Comparison of ENCODE assay signal across 16 cellular contexts in genomic region chr7:131898418-131898817, GRCh38.
DNase-seq lines count a peak whose midpoint lies in the region; ATAC-seq, FAIRE-seq and TF ChIP-seq lines count a peak whose summit lies in the region.
"Had no signal": no experiment of that assay in that cellular context is flagged by ENCODE, and none has a peak within 500 bp of the region (broad histone marks: within the 10 kb centered on the region; RNA-seq: fewer than 3 reads in every experiment).

No MANE protein-coding gene starts in this region.

- no peak overlapping the region for H2BK15ac ChIP-seq in H1 (ENCODE audit: low read length)

- DNase-seq in AG09309 (ENCODE audit: low read depth): peak; percentile 18
- DNase-seq in GDM1 (lab: John Stamatoyannopoulos, UW): peak; percentile 53
- peak; percentile 51 for DNase-seq in RCC 7860 (ENCODE audit: low spot score)
- no peak for DNase-seq in H1 (ENCODE audit: low read depth in 1 of 2, low spot score in 2 of 2)
- DNase-seq in NCI-H1105 treated with DMSO at 0.1 percent for 48 hours (lab: John Stamatoyannopoulos, UW): no peak
- DNase-seq in NCI-H2081 treated with DMSO at 0.1 percent for 48 hours (lab: John Stamatoyannopoulos, UW): no peak
- DNase-seq: activated T-cell treated with anti-CD3 and anti-CD28 coated beads, Interleukin-2, amount 50 U/mL, for 1 hour; DMS53; PC-9; right cardiac atrium had no signal

- ATAC-seq in GM19035 (IDR thresholded peaks at IDR 0.05; ENCODE audit: unreplicated experiment) (no peak), GM21367 (IDR thresholded peaks at IDR 0.05; ENCODE audit: unreplicated experiment) (no peak)
- ATAC-seq: gastroesophageal sphincter, GM23338, right cardiac atrium had no signal

- no peak overlapping the region for H3K18ac ChIP-seq in H1 (ENCODE audit: extremely low read depth, low read length)

- H4K91ac ChIP-seq in H1 (replicated peaks; ENCODE audit: insufficient read length, low read length): no peak overlapping the region

- no peaks in the 10 kb centered on the region for H3K9me3 ChIP-seq in H1 (ENCODE audit: insufficient read depth in 2 of 2, low read depth in 1 of 2, low read length in 1 of 2)
- H3K9me3 ChIP-seq: suprapubic skin had no signal

- H3K79me2 ChIP-seq in H1 (ENCODE audit: control insufficient read depth in 1 of 2, insufficient read depth in 2 of 2, low read length in 2 of 2): 0 out of 4 replicates have a peak, but pooled peaks cover 0 to 3% of the 10 kb centered on the region in 2 experiments

- no peak for TF ChIP-seq EP300 in H1 (IDR thresholded peaks at IDR 0.05; ENCODE audit: borderline replicate concordance in 1 of 2, low read depth in 2 of 2, low read length in 2 of 2)

- CTCF ChIA-PET in H1 (lab: Charles Lee; ENCODE audit: partially characterized antibody): interaction anchor here (1.4 to 2.4 kb wide), 4 partner anchors 9 to 207 kb away, joined by 4 to 20 read pairs (median 6); no protein-coding TSS in a partner anchor

- H2BK20ac ChIP-seq in H1 (ENCODE audit: low read length): peak overlapping the region; percentile 26; the same call in 1 of the 2 replicates

- no peak for TF ChIP-seq POLR2A in H1 (IDR thresholded peaks at IDR 0.05; ENCODE audit: control extremely low read depth in 1 of 2, low read depth in 2 of 2, low read length in 2 of 2)

- no peak overlapping the region for H3K56ac ChIP-seq in H1 (replicated peaks; ENCODE audit: insufficient read length, low read depth, low read length)

- H3K23ac ChIP-seq in H1 (ENCODE audit: insufficient read length): no peak overlapping the region

- POLR2A ChIA-PET in H1 (lab: Charles Lee; ENCODE audit: partially characterized antibody): no interaction called here

- no peak overlapping the region for H3K4me2 ChIP-seq in H1 (ENCODE audit: insufficient read depth in 1 of 2, low read depth in 2 of 2, low read length in 2 of 2)
- H3K4me2 ChIP-seq: GM23338, neural progenitor cell, PC-9 had no signal

- no peak overlapping the region for H2AK5ac ChIP-seq in H1 (ENCODE audit: low read depth, low read length)

- no peak overlapping the region for H3K9ac ChIP-seq in H1 (replicated peaks in 1 of 4; ENCODE audit: extremely low read depth in 1 of 4, low read depth in 3 of 4, low read length in 3 of 4)
- H3K9ac ChIP-seq: neural progenitor cell had no signal

- peaks cover 5 to 16% (median 11%) of the 10 kb centered on the region in 4 experiments for H3K4me1 ChIP-seq in H1 (replicated peaks in 1 of 4; ENCODE audit: control insufficient read depth in 3 of 4, insufficient read depth in 4 of 4, low read length in 3 of 4)
- H3K4me1 ChIP-seq: suprapubic skin had no signal

- no peaks in the 10 kb centered on the region for H3K36me3 ChIP-seq in H1 (ENCODE audit: control insufficient read depth in 2 of 4, insufficient read depth in 4 of 4, low read length in 3 of 4)
- H3K36me3 ChIP-seq: gastroesophageal sphincter, neural progenitor cell, suprapubic skin had no signal

- no peak overlapping the region for H3K4ac ChIP-seq in H1 (replicated peaks; ENCODE audit: insufficient read length, low read depth, low read length)

- no peak overlapping the region for H2BK120ac ChIP-seq in H1 (replicated peaks; ENCODE audit: low read depth, low read length)

- FAIRE-seq in RCC 7860 (lab: Jason Lieb, UNC) (no peak), H1 (lab: Jason Lieb, UNC) (no peak)

- no peak overlapping the region for H2BK12ac ChIP-seq in H1 (ENCODE audit: low read depth, low read length)

- no peak overlapping the region for H2BK5ac ChIP-seq in H1 (ENCODE audit: low read depth, low read length)

- no peaks in the 10 kb centered on the region for H3K79me1 ChIP-seq in H1 (ENCODE audit: low read depth, low read length)

- no peak overlapping the region for H4K5ac ChIP-seq in H1 (ENCODE audit: insufficient read length, low read depth, low read length)

- H3K27ac ChIP-seq in H1 (ENCODE audit: low read depth, low read length): no peak overlapping the region
- H3K27ac ChIP-seq: gastroesophageal sphincter, neural progenitor cell, PC-9, suprapubic skin had no signal

- 90% methylated on average over 3 of the region's 3 CpGs; no CpG with 5 or more reads in 1 of the 2 experiments for WGBS in H1 (ENCODE audit: extremely low coverage in 1 of 2, insufficient coverage in 1 of 2, insufficient read length in 1 of 2, insufficient replicate concordance in 2 of 2, low coverage in 1 of 2, low lambda C conversion rate in 2 of 2, missing lambda C conversion rate in 1 of 2), 2 experiments

- no peak overlapping the region for H2AFZ ChIP-seq in H1 (ENCODE audit: low read length)
- H2AFZ ChIP-seq: GM23338, neural progenitor cell, PC-9 had no signal

- peaks cover 0 to 7% (median 4%) of the 10 kb centered on the region in 4 experiments; a peak in 3 of 7 replicates for H3K27me3 ChIP-seq in H1 (replicated peaks in 1 of 4; ENCODE audit: control insufficient read depth in 3 of 4, extremely low read depth in 1 of 4, insufficient read depth in 3 of 4, low read length in 3 of 4)
- H3K27me3 ChIP-seq: gastroesophageal sphincter had no signal

- TF ChIP-seq CTCF in AG09309 (IDR thresholded peaks at IDR 0.05; ENCODE audit: control insufficient read depth, insufficient read depth, low read depth, low read length, missing control alignments) (no peak), H1 (IDR thresholded peaks at IDR 0.05; ENCODE audit: control extremely low read depth in 1 of 3, insufficient read depth in 1 of 3, low read depth in 1 of 3, low read length in 3 of 3) (no peak)

- H4K20me1 ChIP-seq in H1 (replicated peaks in 1 of 2; ENCODE audit: control insufficient read depth in 1 of 2, insufficient read depth in 2 of 2, low read length in 2 of 2): no peaks in the 10 kb centered on the region

- no peaks in the 10 kb centered on the region for H3K23me2 ChIP-seq in H1 (ENCODE audit: low read depth, low read length)

- H4K8ac ChIP-seq in H1 (ENCODE audit: extremely low read depth, insufficient read depth, low read length): no peak overlapping the region

- H3K14ac ChIP-seq in H1 (ENCODE audit: insufficient read length): no peak overlapping the region

- H3K4me3 ChIP-seq in AG09309 (ENCODE audit: control insufficient read depth, low read depth, low read length): no peak overlapping the region
- no peak overlapping the region for H3K4me3 ChIP-seq in H1 (ENCODE audit: extremely low read depth in 1 of 4, insufficient read depth in 2 of 4, low read depth in 3 of 4, low read length in 4 of 4)
- H3K4me3 ChIP-seq: gastroesophageal sphincter, GM23338, neural progenitor cell, PC-9, suprapubic skin had no signal

- no peak for TF ChIP-seq RAD21 in H1 (IDR thresholded peaks at IDR 0.05 in 1 of 2, conservative IDR thresholded peaks at IDR 0.05 in 1 of 2; ENCODE audit: low read depth in 2 of 2, low read length in 2 of 2)

TF ChIP-seq in H1, 55 proteins besides CTCF, POLR2A, EP300 and RAD21:
- no peak for TF ChIP-seq TEAD4 (IDR thresholded peaks at IDR 0.05; ENCODE audit: low read depth, low read length)
- TF ChIP-seq GABPA (IDR thresholded peaks at IDR 0.05; ENCODE audit: borderline replicate concordance, insufficient read depth, low read length): no peak
- no peak for TF ChIP-seq E2F6 (IDR thresholded peaks at IDR 0.05)
- TF ChIP-seq SP4 (IDR thresholded peaks at IDR 0.05; ENCODE audit: low read length): no peak
- TF ChIP-seq CHD1 (IDR thresholded peaks at IDR 0.05; ENCODE audit: low read depth, low read length): no peak
- TF ChIP-seq TAF1 (IDR thresholded peaks at IDR 0.05; ENCODE audit: low read depth, low read length): no peak
- no peak for TF ChIP-seq CEBPB (IDR thresholded peaks at IDR 0.05; ENCODE audit: low read depth, low read length)
- TF ChIP-seq SIX5 (IDR thresholded peaks at IDR 0.05; ENCODE audit: low read depth, low read length): no peak
- no peak for TF ChIP-seq ZNF274 (IDR thresholded peaks at IDR 0.05; ENCODE audit: borderline replicate concordance, extremely low read depth, low read length)
- no peak for TF ChIP-seq TAF7 (optimal IDR thresholded peaks at IDR 0.05; ENCODE audit: borderline replicate concordance, low read depth, low read length)
- TF ChIP-seq HDAC2 (IDR thresholded peaks at IDR 0.05; ENCODE audit: borderline replicate concordance in 1 of 2, low read depth in 2 of 2, low read length in 2 of 2): no peak
- no peak for TF ChIP-seq RXRA (IDR thresholded peaks at IDR 0.05; ENCODE audit: insufficient read depth, low read depth, low read length)
- TF ChIP-seq YY1 (IDR thresholded peaks at IDR 0.05; ENCODE audit: low read depth, low read length): no peak
- no peak for TF ChIP-seq TBP (IDR thresholded peaks at IDR 0.05; ENCODE audit: low read depth, low read length)
- no peak for TF ChIP-seq CBX8 (IDR thresholded peaks at IDR 0.05; ENCODE audit: borderline replicate concordance, low read depth, low read length)
- no peak for TF ChIP-seq JUN (IDR thresholded peaks at IDR 0.05; ENCODE audit: low read depth, low read length)
- no peak for TF ChIP-seq CHD2 (IDR thresholded peaks at IDR 0.05; ENCODE audit: low read length)
- TF ChIP-seq POU5F1 (IDR thresholded peaks at IDR 0.05; ENCODE audit: low read depth, low read length): no peak
- no peak for TF ChIP-seq SAP30 (IDR thresholded peaks at IDR 0.05; ENCODE audit: insufficient read depth, insufficient replicate concordance, low read length)

Comparison
In these comparisons a context has a peak if more than half of its experiments do, and no peak if none do; other contexts are left out.
1. DNase-seq: peak in AG09309 (single experiment), GDM1 (single experiment) and RCC 7860 (single experiment); none in H1 (0 of 2), NCI-H1105 treated with DMSO at 0.1 percent for 48 hours (single experiment) and NCI-H2081 treated with DMSO at 0.1 percent for 48 hours (single experiment).